15 cellular contexts compared by ENCODE assay signal in genomic region chr22:49660794-49661781, GRCh38.
A peak's percentile ranks its signal among the peaks of the same experiment; 100 is the strongest.
DNase-seq lines count a peak whose midpoint lies in the region; ATAC-seq and TF ChIP-seq lines count a peak whose summit lies in the region.
"Had no signal": no experiment of that assay in that cellular context is flagged by ENCODE, and none has a peak within 500 bp of the region (broad histone marks: within the 10 kb centered on the region; RNA-seq: fewer than 3 reads in every experiment).

No MANE protein-coding gene starts in this region.

- H4K20me1 ChIP-seq in osteoblast (ENCODE audit: insufficient read depth, low read length): no peaks in the 10 kb centered on the region

- ATAC-seq in RWPE2 (ENCODE audit: low read depth) (no peak), GM18511 (IDR thresholded peaks at IDR 0.05; ENCODE audit: unreplicated experiment) (no peak)
- ATAC-seq: GM23338, PC-3 had no signal

- H3K4me3 ChIP-seq in HEK293 (ENCODE audit: low read depth, low read length) (no peak overlapping the region), RWPE2 (ENCODE audit: severe bottlenecking) (no peak overlapping the region), osteoblast (ENCODE audit: insufficient read depth, low read length) (no peak overlapping the region)
- H3K4me3 ChIP-seq: GM23338, thoracic aorta had no signal

- no peaks in the 10 kb centered on the region for H3K79me2 ChIP-seq in osteoblast (ENCODE audit: insufficient read depth, low read length)

- H3K9me3 ChIP-seq in HEK293 (ENCODE audit: control insufficient read depth, insufficient read depth, low read depth, low read length): no peaks in the 10 kb centered on the region
- no peaks in the 10 kb centered on the region for H3K9me3 ChIP-seq in RWPE2 (ENCODE audit: severe bottlenecking)
- H3K9me3 ChIP-seq in osteoblast (ENCODE audit: low read depth, low read length): no peaks in the 10 kb centered on the region
- H3K9me3 ChIP-seq: thoracic aorta had no signal

- H3K27ac ChIP-seq in HEK293 (ENCODE audit: extremely low read depth, low read depth, low read length) (no peak overlapping the region), RWPE2 (ENCODE audit: poor library complexity, severe bottlenecking) (no peak overlapping the region), osteoblast (ENCODE audit: low read depth, low read length) (no peak overlapping the region)
- H3K27ac ChIP-seq: C4-2B, thoracic aorta had no signal

- no peak overlapping the region for H2AFZ ChIP-seq in osteoblast (ENCODE audit: low read length)
- H2AFZ ChIP-seq: GM23338 had no signal

- POLR2A ChIA-PET in HEK293 (lab: Yijun Ruan, JAX): no interaction called here

- H3K4me1 ChIP-seq in HEK293 (ENCODE audit: control insufficient read depth, insufficient read depth, low read length) (no peaks in the 10 kb centered on the region), RWPE2 (ENCODE audit: insufficient read depth, poor library complexity, severe bottlenecking) (no peaks in the 10 kb centered on the region), osteoblast (ENCODE audit: insufficient read depth, low read length) (no peaks in the 10 kb centered on the region)

- H3K27me3 ChIP-seq in RWPE2 (ENCODE audit: insufficient read depth, poor library complexity, severe bottlenecking) (peaks cover 15% of the 10 kb centered on the region), osteoblast (ENCODE audit: insufficient read depth, low read length) (no peaks in the 10 kb centered on the region)

- H3K4me2 ChIP-seq in osteoblast (ENCODE audit: insufficient read depth, low read length): no peak overlapping the region
- H3K4me2 ChIP-seq: GM23338 had no signal

- H3K36me3 ChIP-seq in HEK293 (ENCODE audit: control insufficient read depth in 2 of 2, insufficient read depth in 1 of 2, low read length in 2 of 2) (no peaks in the 10 kb centered on the region), RWPE2 (ENCODE audit: low read depth) (no peaks in the 10 kb centered on the region), osteoblast (ENCODE audit: insufficient read depth, low read length) (no peaks in the 10 kb centered on the region)
- H3K36me3 ChIP-seq: thoracic aorta had no signal

- CTCF ChIA-PET in HEK293 (lab: Yijun Ruan, JAX): no interaction called here

- DNase-seq in COR-L47 (lab: John Stamatoyannopoulos, UW) (peak; percentile 66), RWPE2 (ENCODE audit: low spot score) (peak; percentile 50), osteoblast (ENCODE audit: insufficient read length, low spot score, missing footprints) (peak; percentile 80), SW480 (ENCODE audit: low spot score) (no peak), cortex of kidney (lab: John Stamatoyannopoulos, UW) (no peak), NCI-H1930 (lab: John Stamatoyannopoulos, UW) (no peak)
- DNase-seq: mammary epithelial cell; nephron progenitor cell; PC-3; stimulated activated CD4-positive, alpha-beta T cell treated with anti-CD3 and anti-CD28 coated beads, Interleukin-1b, Interleukin-23, amount 100 ng/mL, for 48 hours had no signal

- TF ChIP-seq CTCF in HEK293 (tag by site-specific recombination; IDR thresholded peaks at IDR 0.05) (no peak), RWPE2 (IDR thresholded peaks at IDR 0.05; ENCODE audit: poor library complexity, severe bottlenecking) (no peak), osteoblast (IDR thresholded peaks at IDR 0.05; ENCODE audit: extremely low read depth, low read depth, low read length) (no peak)

TF ChIP-seq in HEK293, 187 proteins besides CTCF, POLR2A, EP300 and RAD21:
- TF ChIP-seq ZFP69B (tag by site-specific recombination; IDR thresholded peaks at IDR 0.05) (no peak), SP3 (tag by site-specific recombination; IDR thresholded peaks at IDR 0.05) (no peak), ZNF48 (tag by site-specific recombination; IDR thresholded peaks at IDR 0.05) (no peak), ZNF202 (tag by site-specific recombination; IDR thresholded peaks at IDR 0.05; ENCODE audit: borderline replicate concordance) (no peak), ZNF354C (tag by site-specific recombination; IDR thresholded peaks at IDR 0.05; ENCODE audit: borderline replicate concordance, low read depth) (no peak), ZIC2 (tag by site-specific recombination; IDR thresholded peaks at IDR 0.05) (peak; percentile 78), ZSCAN4 (tag by site-specific recombination; IDR thresholded peaks at IDR 0.05) (no peak), ZNF341 (tag by site-specific recombination; IDR thresholded peaks at IDR 0.05; ENCODE audit: low read depth) (0 out of 2 replicates have a peak, but pooled peaks have one; percentile 20), ATF2 (tag by site-specific recombination; IDR thresholded peaks at IDR 0.05; ENCODE audit: low read depth) (no peak)

Comparison
In these comparisons a context has a peak if more than half of its experiments do, and no peak if none do; other contexts are left out.
1. DNase-seq: peak in COR-L47 (single experiment), RWPE2 (single experiment) and osteoblast (single experiment); none in SW480 (single experiment), cortex of kidney (single experiment) and NCI-H1930 (0 of 2).